In genomic region chr15:100301905-100302431, GRCh38 we compare ENCODE assay signal across 24 cellular contexts. TPM values are rescaled to one million over a fixed set of nuclear protein-coding genes. Genes with fewer than 3 reads are reported as not detected.
A peak's percentile ranks its signal among the peaks of the same experiment; 100 is the strongest.
DNase-seq lines count a peak whose midpoint lies in the region; ATAC-seq and TF ChIP-seq lines count a peak whose summit lies in the region.
"Had no signal": no experiment of that assay in that cellular context is flagged by ENCODE, and none has a peak within 500 bp of the region (broad histone marks: within the 10 kb centered on the region; RNA-seq: fewer than 3 reads in every experiment).

No MANE protein-coding gene starts in this region.

- peaks cover 9% of the 10 kb centered on the region for H3K36me3 Mint-ChIP-seq in activated naive CD8-positive, alpha-beta T cell treated with anti-CD3 and anti-CD28 coated beads, Interleukin-2, amount 10 ng/mL, durations not matched to agents 7 days and 5 days
- H3K36me3 Mint-ChIP-seq in H9 (ENCODE audit: insufficient read depth in 1 of 3, low read depth in 3 of 3) (peaks cover 2 to 6% (median 4%) of the 10 kb centered on the region in 3 experiments; a peak in 4 of 7 replicates), nephron progenitor cell (ENCODE audit: low read depth) (peaks cover 5% of the 10 kb centered on the region)
- H3K36me3 Mint-ChIP-seq: IgD-negative memory B cell had no signal

- no peak overlapping the region for H2BK120ac ChIP-seq in H9 (ENCODE audit: low read depth, low read length, poor library complexity, severe bottlenecking)

- no peak overlapping the region for H3K18ac ChIP-seq in H9 (ENCODE audit: insufficient read length, low read depth, low read length)

- peak; percentile 82 for ATAC-seq in GM18870 (IDR thresholded peaks at IDR 0.05; ENCODE audit: unreplicated experiment)
- peak; percentile 46 for ATAC-seq in GM19467 (IDR thresholded peaks at IDR 0.05; ENCODE audit: unreplicated experiment)
- peak; percentile 46 for ATAC-seq in HG03196 (IDR thresholded peaks at IDR 0.05; ENCODE audit: unreplicated experiment)
- ATAC-seq in activated naive CD8-positive, alpha-beta T cell treated with anti-CD3 and anti-CD28 coated beads, Interleukin-2, amount 10 ng/mL, durations not matched to agents 7 days and 5 days (ENCODE audit: low read depth): peak; percentile 30
- ATAC-seq in HG02642 (IDR thresholded peaks at IDR 0.05; ENCODE audit: poor library complexity, unreplicated experiment): no peak
- ATAC-seq: CD8-positive, alpha-beta T cell had no signal

- H2BK20ac ChIP-seq in H9 (ENCODE audit: low read depth, low read length, poor library complexity, severe bottlenecking): no peak overlapping the region

- H4K20me1 ChIP-seq in H9 (ENCODE audit: control insufficient read depth, insufficient read depth, insufficient read length): no peaks in the 10 kb centered on the region
- H4K20me1 ChIP-seq: BLaER1 had no signal

- H3K23me2 ChIP-seq in H9 (ENCODE audit: insufficient read length, low read depth, low read length, poor library complexity, severe bottlenecking): no peaks in the 10 kb centered on the region

- no peak overlapping the region for H2BK5ac ChIP-seq in H9 (ENCODE audit: insufficient read length, low read length)

- no peak overlapping the region for H3K4me2 ChIP-seq in H9 (ENCODE audit: insufficient read depth, insufficient read length, low read length)
- H3K4me2 ChIP-seq: BLaER1 had no signal

- no peak overlapping the region for H3K23ac ChIP-seq in H9 (ENCODE audit: insufficient read length, low read depth, low read length)

- TF ChIP-seq CTCF in H9 (conservative IDR thresholded peaks at IDR 0.05): no peak
- TF ChIP-seq CTCF in nephron progenitor cell (IDR thresholded peaks at IDR 0.05): no peak

- H2AK5ac ChIP-seq in H9 (ENCODE audit: insufficient read length, low read length): no peak overlapping the region

- no peak for DNase-seq in activated naive CD8-positive, alpha-beta T cell treated with anti-CD3 and anti-CD28 coated beads, Interleukin-2, amount 10 ng/mL, durations not matched to agents 7 days and 5 days
- DNase-seq in H9 (no peak), GM19240 (ENCODE audit: insufficient read length, low spot score) (no peak), nephron progenitor cell (no peak)
- DNase-seq: Calu3; CD8-positive, alpha-beta T cell; GF-D8; H7; Karpas-422; NCI-H1048; NCI-H1436; NCI-H2029 treated with DMSO at 0.1 percent for 48 hours; NCI-H2171 treated with DMSO at 0.1 percent for 48 hours; NCI-H446; NCI-H69; Right ventricle myocardium superior; SW 1271; T-helper 2 cell had no signal

- POLR2A ChIA-PET in activated naive CD8-positive, alpha-beta T cell treated with anti-CD3 and anti-CD28 coated beads, Interleukin-2, amount 10 ng/mL, durations not matched to agents 7 days and 5 days (lab: Charles Lee): no interaction called here

- no peaks in the 10 kb centered on the region for H3K9me3 ChIP-seq in H9 (ENCODE audit: control insufficient read depth, low read depth, low read length)

- no peak overlapping the region for H4K5ac ChIP-seq in H9 (ENCODE audit: insufficient read length, low read depth, low read length)

- no peak overlapping the region for H2BK15ac ChIP-seq in H9 (ENCODE audit: low read depth, low read length)

- H4K91ac ChIP-seq in H9 (ENCODE audit: insufficient read length, low read depth, low read length): no peak overlapping the region

- no peaks in the 10 kb centered on the region for H3K4me1 ChIP-seq in H9 (ENCODE audit: insufficient read depth, low read length)

- no peak overlapping the region for H2BK12ac ChIP-seq in H9 (ENCODE audit: insufficient read length, low read depth, low read length)

- no peaks in the 10 kb centered on the region for H3K27me3 ChIP-seq in H9 (ENCODE audit: insufficient read depth, low read length)
- H3K27me3 ChIP-seq: BLaER1 had no signal

- H3K4me1 Mint-ChIP-seq in activated naive CD8-positive, alpha-beta T cell treated with anti-CD3 and anti-CD28 coated beads, Interleukin-2, amount 10 ng/mL, durations not matched to agents 7 days and 5 days: peaks cover 8% of the 10 kb centered on the region
- no peaks in the 10 kb centered on the region for H3K4me1 Mint-ChIP-seq in H9
- H3K4me1 Mint-ChIP-seq in nephron progenitor cell: peaks cover 8% of the 10 kb centered on the region
- H3K4me1 Mint-ChIP-seq: IgD-negative memory B cell had no signal

- H3K14ac ChIP-seq in H9 (ENCODE audit: insufficient read depth, low read length): no peak overlapping the region

- no peak overlapping the region for H3K4ac ChIP-seq in H9 (ENCODE audit: low read depth, low read length)

- no CpG with 5 or more reads among the region's 2 CpGs for WGBS in H9 (ENCODE audit: extremely low coverage, insufficient read length, low lambda C conversion rate)

- no peak overlapping the region for H2AFZ ChIP-seq in H9 (ENCODE audit: low read length)

- no peak overlapping the region for H4K8ac ChIP-seq in H9 (replicated peaks; ENCODE audit: insufficient read length, low read depth, low read length)

- peaks cover 10% of the 10 kb centered on the region for H3K9me3 Mint-ChIP-seq in activated naive CD8-positive, alpha-beta T cell treated with anti-CD3 and anti-CD28 coated beads, Interleukin-2, amount 10 ng/mL, durations not matched to agents 7 days and 5 days
- H3K9me3 Mint-ChIP-seq in H9: peaks cover 12 to 14% of the 10 kb centered on the region in 2 experiments
- H3K9me3 Mint-ChIP-seq in nephron progenitor cell: peaks cover 38% of the 10 kb centered on the region

- no peak overlapping the region for H3K56ac ChIP-seq in H9 (ENCODE audit: insufficient read length, low read depth, low read length)

- no peak overlapping the region for H3K9ac ChIP-seq in H9 (ENCODE audit: extremely low read depth, insufficient read length, low read length)
- H3K9ac ChIP-seq: BLaER1 had no signal

- H3K4me3 Mint-ChIP-seq in activated naive CD8-positive, alpha-beta T cell treated with anti-CD3 and anti-CD28 coated beads, Interleukin-2, amount 10 ng/mL, durations not matched to agents 7 days and 5 days: no peak overlapping the region
- H3K4me3 Mint-ChIP-seq in H9 (no peak overlapping the region; a peak in 1 of 5 replicates), nephron progenitor cell (no peak overlapping the region)
- H3K4me3 Mint-ChIP-seq: CD8-positive, alpha-beta T cell; IgD-negative memory B cell had no signal

- H3T11ph ChIP-seq in H9 (ENCODE audit: low read length): no peak overlapping the region

- no peaks in the 10 kb centered on the region for H3K79me2 ChIP-seq in H9 (ENCODE audit: insufficient read depth, low read length)

- no peak overlapping the region for H3K27ac ChIP-seq in H9 (ENCODE audit: insufficient read length, low read depth, low read length)
- H3K27ac ChIP-seq: BLaER1 had no signal

- H3K27me3 Mint-ChIP-seq in activated naive CD8-positive, alpha-beta T cell treated with anti-CD3 and anti-CD28 coated beads, Interleukin-2, amount 10 ng/mL, durations not matched to agents 7 days and 5 days: no peaks in the 10 kb centered on the region
- H3K27me3 Mint-ChIP-seq in H9 (ENCODE audit: low read depth): no peaks in the 10 kb centered on the region; the same call in 1 of the 2 replicates
- peaks cover 10% of the 10 kb centered on the region for H3K27me3 Mint-ChIP-seq in nephron progenitor cell (ENCODE audit: low read depth, poor library complexity)

- peak overlapping the region; percentile 66 for H3K27ac Mint-ChIP-seq in activated naive CD8-positive, alpha-beta T cell treated with anti-CD3 and anti-CD28 coated beads, Interleukin-2, amount 10 ng/mL, durations not matched to agents 7 days and 5 days
- H3K27ac Mint-ChIP-seq in H9 (no peak overlapping the region), nephron progenitor cell (no peak overlapping the region)
- H3K27ac Mint-ChIP-seq: CD8-positive, alpha-beta T cell; IgD-negative memory B cell had no signal

- no peaks in the 10 kb centered on the region for H3K79me1 ChIP-seq in H9 (ENCODE audit: insufficient read depth, low read depth, low read length, poor library complexity, severe bottlenecking)

RNA-seq across cellular contexts. Expression of gene ADAMTS17, which starts 39.8 kb away (rescaled TPM):
- 1 to 10 TPM; 5.6 to 7.3 TPM for total RNA-seq in activated naive CD8-positive, alpha-beta T cell treated with anti-CD3 and anti-CD28 coated beads, Interleukin-2, amount 10 ng/mL, durations not matched to agents 7 days and 5 days
- total RNA-seq in H9 (2021): 2.6 and 2.9 TPM in 2 replicates
